8 cellular contexts compared by ENCODE assay signal in the genomic region with DNA sequence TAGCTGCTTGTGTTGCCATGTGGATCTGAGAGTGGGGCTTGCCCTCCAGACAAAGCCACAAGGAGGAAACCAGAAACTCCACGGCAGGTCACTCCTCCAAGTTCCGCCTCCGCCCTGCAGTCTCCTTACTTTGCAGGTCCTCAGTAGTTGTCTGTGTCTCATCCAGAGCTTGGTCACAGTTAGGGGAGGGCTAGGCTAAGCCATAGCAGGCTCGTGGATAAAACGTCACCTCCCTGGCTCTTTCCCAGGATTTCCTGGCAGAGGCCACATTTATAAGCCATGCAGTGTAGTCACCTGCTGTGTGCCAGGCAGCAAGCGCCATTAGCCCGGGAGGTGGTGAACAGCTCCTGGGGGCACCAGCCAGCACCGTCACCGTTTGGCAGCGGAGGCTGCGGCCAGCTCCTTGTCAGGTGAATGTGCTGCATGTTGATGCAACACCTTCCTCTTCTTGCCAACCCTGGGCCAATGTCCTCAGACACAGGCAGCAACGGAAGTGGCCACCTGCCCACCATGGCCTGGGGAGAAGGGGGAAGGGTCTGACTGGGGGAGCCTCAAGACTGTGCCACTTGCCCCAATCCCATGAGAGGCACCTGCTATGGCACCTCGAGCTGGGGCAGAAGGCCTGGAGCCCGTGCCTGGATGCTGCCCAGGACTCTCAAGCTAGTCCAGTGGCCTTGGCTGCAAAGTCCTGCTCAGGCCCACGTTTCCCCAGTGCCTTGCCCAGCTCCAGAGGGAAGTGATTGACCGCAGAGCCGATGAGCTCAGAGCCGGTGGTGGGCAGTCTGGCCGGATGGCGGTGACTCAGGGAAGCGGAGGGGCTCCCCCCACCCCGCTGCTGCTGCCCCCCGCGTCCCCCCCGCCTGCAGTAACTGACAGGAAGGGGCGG.
DNase-seq lines count a peak whose midpoint lies in the region; ATAC-seq lines count a peak whose summit lies in the region.

No MANE protein-coding gene starts in this region.

- H3K27me3 Mint-ChIP-seq in activated naive CD4-positive, alpha-beta T cell treated with anti-CD3 and anti-CD28 coated beads, Interleukin-2, amount 10 ng/mL, durations not matched to agents 7 days and 5 days = peaks cover 89% of the 10 kb centered on the region

- CTCF ChIA-PET in activated naive CD4-positive, alpha-beta T cell treated with anti-CD3 and anti-CD28 coated beads, Interleukin-2, amount 10 ng/mL, durations not matched to agents 7 days and 5 days (lab: Charles Lee) = interaction anchor here (0.7 to 1.6 kb wide), 4 partner anchors 10 to 104 kb away, joined by 3 to 9 read pairs (median 4); no protein-coding TSS in a partner anchor

- ATAC-seq in HG03139 (IDR thresholded peaks at IDR 0.05; ENCODE audit: unreplicated experiment) = no peak

- peaks cover 27% of the 10 kb centered on the region for H3K4me1 Mint-ChIP-seq in activated naive CD4-positive, alpha-beta T cell treated with anti-CD3 and anti-CD28 coated beads, Interleukin-2, amount 10 ng/mL, durations not matched to agents 7 days and 5 days

- H3K27ac Mint-ChIP-seq in activated naive CD4-positive, alpha-beta T cell treated with anti-CD3 and anti-CD28 coated beads, Interleukin-2, amount 10 ng/mL, durations not matched to agents 7 days and 5 days = peak overlapping the region; percentile 69

- H3K9me3 Mint-ChIP-seq in activated naive CD4-positive, alpha-beta T cell treated with anti-CD3 and anti-CD28 coated beads, Interleukin-2, amount 10 ng/mL, durations not matched to agents 7 days and 5 days = no peaks in the 10 kb centered on the region

- DNase-seq in stimulated activated CD4-positive, alpha-beta T cell treated with anti-CD3 and anti-CD28 coated beads, Interleukin-15, amount 100 ng/mL, for 24 hours = peak; percentile 55
- DNase-seq in stimulated activated CD4-positive, alpha-beta T cell treated with anti-CD3 and anti-CD28 coated beads, Interleukin-2, amount 100 ng/mL, for 48 hours = no peak
- DNase-seq in RKO (ENCODE audit: low spot score) (peak; percentile 72), hepatic stellate cell (ENCODE audit: low spot score) (peak; percentile 86), NCI-H2171 treated with DMSO at 0.1 percent for 48 hours (lab: John Stamatoyannopoulos, UW) (no peak)
- peak; percentile 64 for DNase-seq in activated naive CD4-positive, alpha-beta T cell treated with anti-CD3 and anti-CD28 coated beads, Interleukin-2, amount 10 ng/mL, durations not matched to agents 7 days and 5 days
- peak; percentile 73 for DNase-seq in stimulated activated CD8-positive, alpha-beta memory T cell treated with anti-CD3 and anti-CD28 coated beads, Interleukin-4, amount 100 ng/mL, for 48 hours

- H3K36me3 Mint-ChIP-seq in activated naive CD4-positive, alpha-beta T cell treated with anti-CD3 and anti-CD28 coated beads, Interleukin-2, amount 10 ng/mL, durations not matched to agents 7 days and 5 days = no peaks in the 10 kb centered on the region

- H3K4me3 Mint-ChIP-seq in activated naive CD4-positive, alpha-beta T cell treated with anti-CD3 and anti-CD28 coated beads, Interleukin-2, amount 10 ng/mL, durations not matched to agents 7 days and 5 days = peak overlapping the region; percentile 43

Comparison
In these comparisons a context has a peak if more than half of its experiments do, and no peak if none do; other contexts are left out.
1. DNase-seq: peak in stimulated activated CD4-positive, alpha-beta T cell treated with anti-CD3 and anti-CD28 coated beads, Interleukin-15, amount 100 ng/mL, for 24 hours (single experiment), RKO (single experiment), activated naive CD4-positive, alpha-beta T cell treated with anti-CD3 and anti-CD28 coated beads, Interleukin-2, amount 10 ng/mL, durations not matched to agents 7 days and 5 days (single experiment), hepatic stellate cell (single experiment) and stimulated activated CD8-positive, alpha-beta memory T cell treated with anti-CD3 and anti-CD28 coated beads, Interleukin-4, amount 100 ng/mL, for 48 hours (single experiment); none in stimulated activated CD4-positive, alpha-beta T cell treated with anti-CD3 and anti-CD28 coated beads, Interleukin-2, amount 100 ng/mL, for 48 hours (0 of 2) and NCI-H2171 treated with DMSO at 0.1 percent for 48 hours (single experiment).